Comparison of ENCODE assay signal across 8 cellular contexts in the genomic region with DNA sequence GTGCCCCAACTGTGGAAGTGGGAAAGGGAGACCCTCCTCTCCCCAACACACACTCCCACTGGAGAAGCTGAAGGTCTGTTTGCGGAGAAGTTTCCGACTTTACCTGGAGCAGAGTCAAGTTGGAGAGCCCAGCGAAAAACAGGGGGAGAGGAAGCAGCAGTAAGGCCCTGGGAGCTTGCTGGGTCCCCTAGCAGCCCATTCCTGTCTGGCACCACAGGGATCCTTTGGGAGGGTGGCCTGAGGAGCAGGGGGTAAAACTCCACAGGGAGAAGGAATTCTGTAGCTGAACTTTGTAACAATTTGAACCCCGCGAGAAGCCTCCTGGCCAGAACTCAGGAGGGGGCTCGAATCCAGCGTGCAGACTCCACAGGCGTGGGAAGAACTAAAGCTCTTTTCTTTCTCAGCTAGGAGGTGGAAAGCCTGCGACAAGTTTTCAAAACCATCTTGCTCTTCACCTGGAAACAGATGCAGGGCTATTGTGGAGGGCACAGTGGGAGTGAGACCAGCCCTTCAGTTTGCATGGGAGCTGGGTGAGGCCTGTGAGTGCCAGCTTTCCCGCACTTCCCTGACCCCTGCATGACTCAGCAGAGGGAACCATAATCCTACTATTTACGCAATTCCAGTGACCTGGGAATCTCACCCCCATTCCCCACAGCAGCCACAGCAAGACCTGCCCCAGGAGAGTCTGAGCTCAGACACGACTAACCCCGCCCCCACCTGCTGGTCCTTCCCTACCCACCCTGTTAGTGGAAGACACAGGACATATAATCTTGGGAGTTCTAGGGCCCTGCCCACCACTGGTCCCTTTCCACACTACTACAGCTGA. TPM values are rescaled to one million over a fixed set of nuclear protein-coding genes. Genes with fewer than 3 reads are reported as not detected.
DNase-seq lines count a peak whose midpoint lies in the region; ATAC-seq and TF ChIP-seq lines count a peak whose summit lies in the region.

No MANE protein-coding gene starts in this region.

- H3K9me3 ChIP-seq in HUES48 (ENCODE audit: control insufficient read depth, insufficient read depth, low read length) (no peaks in the 10 kb centered on the region), iPS-20b (ENCODE audit: insufficient read depth, low read depth, low read length) (no peaks in the 10 kb centered on the region), spleen (no peaks in the 10 kb centered on the region)

- H3K36me3 ChIP-seq in HUES48 (ENCODE audit: control insufficient read depth, insufficient read depth, low read length): no peaks in the 10 kb centered on the region
- no peaks in the 10 kb centered on the region for H3K36me3 ChIP-seq in iPS-20b (ENCODE audit: insufficient read depth, low read depth, low read length)
- no peaks in the 10 kb centered on the region for H3K36me3 ChIP-seq in spleen

- WGBS in spleen, 5 donors: 74 to 85% (median 80%) methylated on average over 13 of the region's 13 CpGs

- peaks cover 25% of the 10 kb centered on the region for H3K36me3 Mint-ChIP-seq in activated naive CD8-positive, alpha-beta T cell treated with anti-CD3 and anti-CD28 coated beads for 36 hours

- ATAC-seq in HG03521 (IDR thresholded peaks at IDR 0.05; ENCODE audit: unreplicated experiment): no peak

- no peaks in the 10 kb centered on the region for H3K27me3 Mint-ChIP-seq in activated naive CD8-positive, alpha-beta T cell treated with anti-CD3 and anti-CD28 coated beads for 36 hours

- peak overlapping the region; percentile 18; the same call in 1 of the 2 replicates for H3K9ac ChIP-seq in HUES48 (ENCODE audit: low read depth, low read length)
- peak overlapping the region; percentile 3; the same call in 1 of the 2 replicates for H3K9ac ChIP-seq in iPS-20b (ENCODE audit: low read depth, low read length)

- peaks cover 27% of the 10 kb centered on the region for H3K4me1 ChIP-seq in HUES48 (ENCODE audit: control insufficient read depth, insufficient read depth, low read length)
- H3K4me1 ChIP-seq in iPS-20b (ENCODE audit: insufficient read depth, low read length): peaks cover 34% of the 10 kb centered on the region
- H3K4me1 ChIP-seq in spleen: peaks cover 26 to 93% (median 74%) of the 10 kb centered on the region in 6 donors

- intact Hi-C loops in spleen (cut with DNase I; ENCODE audit: low total_unique reads): no loop called here

- H3K27me3 ChIP-seq in HUES48 (ENCODE audit: control insufficient read depth, insufficient read depth, low read length): peaks cover 3% of the 10 kb centered on the region
- peaks cover 17% of the 10 kb centered on the region for H3K27me3 ChIP-seq in iPS-20b (ENCODE audit: insufficient read depth, low read length)
- H3K27me3 ChIP-seq in spleen (replicated peaks in 1 of 7): no peaks in the 10 kb centered on the region

- no peak for TF ChIP-seq CTCF in spleen (IDR thresholded peaks at IDR 0.05 in 8 of 11, conservative IDR thresholded peaks at IDR 0.05 in 3 of 11)

- H3K4me3 Mint-ChIP-seq in activated naive CD8-positive, alpha-beta T cell treated with anti-CD3 and anti-CD28 coated beads for 36 hours: peak overlapping the region; percentile 89

- TF ChIP-seq POLR2A in spleen (IDR thresholded peaks at IDR 0.05): no peak

- peaks cover 68% of the 10 kb centered on the region for H3K4me1 Mint-ChIP-seq in activated naive CD8-positive, alpha-beta T cell treated with anti-CD3 and anti-CD28 coated beads for 36 hours

- H3K9me3 Mint-ChIP-seq in activated naive CD8-positive, alpha-beta T cell treated with anti-CD3 and anti-CD28 coated beads for 36 hours: peaks cover 9% of the 10 kb centered on the region

- H3K27ac ChIP-seq in HUES48 (ENCODE audit: low read depth, low read length) (peak overlapping the region; percentile 84), iPS-20b (ENCODE audit: low read length) (peak overlapping the region; percentile 29), spleen (peak overlapping the region; percentile 85 to 98 (median 94))

- H3K27ac Mint-ChIP-seq in activated naive CD8-positive, alpha-beta T cell treated with anti-CD3 and anti-CD28 coated beads for 36 hours: peak overlapping the region; percentile 95

- no peak for DNase-seq in activated naive CD8-positive, alpha-beta T cell treated with anti-CD3 and anti-CD28 coated beads for 36 hours
- DNase-seq in spleen: no peak
- DNase-seq in DMS 273 (lab: John Stamatoyannopoulos, UW; ENCODE audit: unreplicated experiment): no peak
- DNase-seq in NAMALWA (ENCODE audit: low spot score): no peak
- DNase-seq in GM03348 (ENCODE audit: low spot score): no peak

- peak overlapping the region; percentile 34; the same call in 1 of the 2 replicates for H3K4me3 ChIP-seq in HUES48 (ENCODE audit: low read depth, low read length)
- peak overlapping the region; percentile 47; the same call in 1 of the 2 replicates for H3K4me3 ChIP-seq in iPS-20b (ENCODE audit: low read length)
- H3K4me3 ChIP-seq in spleen: peak overlapping the region in 4 of 8 donors; percentile 51 to 73 (median 51)

RNA-seq across cellular contexts. Expression of gene SERPINB9, which starts 25.8 kb away (rescaled TPM):
- total RNA-seq in activated naive CD8-positive, alpha-beta T cell treated with anti-CD3 and anti-CD28 coated beads for 36 hours: 10 to 100 TPM; 51.3 to 51.4 TPM
- total RNA-seq in spleen: 10 to 100 TPM; 43.0 to 75.7 (median 55.4) TPM
- polyA plus RNA-seq in spleen: 10 to 100 TPM; 16.2 to 22.4 (median 17.0) TPM

RNA-seq across cellular contexts. Expression of gene SERPINB1, which starts 35.6 kb away (rescaled TPM):
- 10 to 100 TPM; 38.1 to 44.7 TPM for total RNA-seq in activated naive CD8-positive, alpha-beta T cell treated with anti-CD3 and anti-CD28 coated beads for 36 hours
- 100 to 1,000 TPM in 5 of 7 donors, 10 to 100 TPM in 2; 71.2 to 194 (median 106) TPM for total RNA-seq in spleen
- polyA plus RNA-seq in spleen: 10 to 100 TPM; 54.9 to 64.6 (median 55.0) TPM

Comparison
In these comparisons a context has a peak if more than half of its experiments do, and no peak if none do; other contexts are left out.
1. H3K27ac ChIP-seq: peak in every context shown above with its lines; median percentile 94 in spleen; 84 in HUES48; 29 in iPS-20b.